Comparison of ENCODE assay signal across 32 cellular contexts in the genomic region with DNA sequence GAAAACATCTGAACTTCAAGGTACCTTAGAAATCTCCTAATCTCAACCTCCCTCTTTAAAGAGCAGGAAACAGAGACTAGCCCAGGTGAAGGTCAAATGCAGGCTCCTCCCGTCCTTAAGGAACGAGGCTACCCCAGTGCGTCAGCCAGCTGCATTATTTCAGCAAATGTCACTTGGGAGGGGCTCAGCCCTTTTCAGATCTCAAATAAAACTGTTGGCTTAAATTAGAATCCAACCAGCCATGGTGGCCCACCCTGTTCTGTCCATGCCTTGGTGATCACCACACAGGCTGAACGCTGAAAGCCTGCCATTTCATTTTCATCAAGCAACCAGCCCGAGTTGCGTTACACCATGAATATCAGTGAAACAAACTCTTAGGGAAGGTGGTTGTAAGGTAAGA. TPM values are rescaled to one million over a fixed set of nuclear protein-coding genes. Genes with fewer than 3 reads are reported as not detected.
DNase-seq lines count a peak whose midpoint lies in the region; ATAC-seq, FAIRE-seq and TF ChIP-seq lines count a peak whose summit lies in the region.
"Had no signal": no experiment of that assay in that cellular context is flagged by ENCODE, and none has a peak within 500 bp of the region (broad histone marks: within the 10 kb centered on the region; RNA-seq: fewer than 3 reads in every experiment).

No MANE protein-coding gene starts in this region.

- peak overlapping the region; percentile 28; the same call in 1 of the 2 replicates for H3K4me2 ChIP-seq in GM12878 (ENCODE audit: control insufficient read depth, insufficient read depth)
- H3K4me2 ChIP-seq: KMS-11, PC-9 had no signal

- H3K36me3 Mint-ChIP-seq in CD4-positive, CD25-positive, alpha-beta regulatory T cell, result peaks cover 33% of the 10 kb centered on the region
- peaks cover 0 to 28% (median 14%) of the 10 kb centered on the region in 3 donors for H3K36me3 Mint-ChIP-seq in CD8-positive, alpha-beta memory T cell

- H3K9ac ChIP-seq in GM12878 (ENCODE audit: control insufficient read depth, insufficient read depth, low read length), result no peak overlapping the region
- H3K9ac ChIP-seq: KMS-11 had no signal

- no peak for TF ChIP-seq CTCF in GM12878 (IDR thresholded peaks at IDR 0.05 in 2 of 3, conservative IDR thresholded peaks at IDR 0.05 in 1 of 3; ENCODE audit: control insufficient read depth in 2 of 3, extremely low read depth in 1 of 3, insufficient read depth in 1 of 3, low read depth in 3 of 3, low read length in 3 of 3)
- TF ChIP-seq CTCF in spleen (IDR thresholded peaks at IDR 0.05 in 8 of 11, conservative IDR thresholded peaks at IDR 0.05 in 3 of 11), result no peak
- no peak for TF ChIP-seq CTCF in omental fat pad (IDR thresholded peaks at IDR 0.05)

- no peaks in the 10 kb centered on the region for H3K27me3 Mint-ChIP-seq in CD4-positive, CD25-positive, alpha-beta regulatory T cell
- no peaks in the 10 kb centered on the region for H3K27me3 Mint-ChIP-seq in CD8-positive, alpha-beta memory T cell
- H3K27me3 Mint-ChIP-seq: activated naive CD4-positive, alpha-beta T cell treated with anti-CD3 and anti-CD28 coated beads, Interleukin-2, amount 50 U/mL, for 24 hours; effector memory CD8-positive, alpha-beta T cell had no signal

- ATAC-seq in CD4-positive, CD25-positive, alpha-beta regulatory T cell (ENCODE audit: low read depth in 2 of 2), result no peak
- ATAC-seq in GM12878 (no peak), omental fat pad (ENCODE audit: low FRiP score) (no peak), GM18511 (IDR thresholded peaks at IDR 0.05; ENCODE audit: unreplicated experiment) (no peak)
- ATAC-seq: effector memory CD8-positive, alpha-beta T cell; left cardiac atrium; right lobe of liver; Right ventricle myocardium inferior; SK-N-SH treated with all-trans-retinoic acid at 6 μM for 48 hours had no signal

- no peaks in the 10 kb centered on the region for H3K9me3 ChIP-seq in CD4-positive, CD25-positive, alpha-beta regulatory T cell (ENCODE audit: control insufficient read depth in 2 of 2, low read length in 2 of 2)
- no peaks in the 10 kb centered on the region for H3K9me3 ChIP-seq in CD8-positive, alpha-beta memory T cell (ENCODE audit: low read length)
- no peaks in the 10 kb centered on the region for H3K9me3 ChIP-seq in GM12878 (replicated peaks; ENCODE audit: control insufficient read depth, insufficient read depth, low read length)
- no peaks in the 10 kb centered on the region for H3K9me3 ChIP-seq in spleen
- H3K9me3 ChIP-seq: neutrophil, prostate gland, right lobe of liver, upper lobe of left lung had no signal

- intact Hi-C loops in GM12878 (cut with micrococcal nuclease; ENCODE audit: unreplicated experiment) (loop anchor here (10.0 kb wide), 2 partner anchors 185 to 355 kb away; partner anchors contain the start of gene DICER1), spleen (cut with DNase I; ENCODE audit: low total_unique reads) (no loop called here)

- no peaks in the 10 kb centered on the region for H3K27me3 ChIP-seq in CD4-positive, CD25-positive, alpha-beta regulatory T cell (ENCODE audit: control insufficient read depth, insufficient read depth, low read length)
- no peaks in the 10 kb centered on the region for H3K27me3 ChIP-seq in CD8-positive, alpha-beta memory T cell (ENCODE audit: insufficient read depth, low read length, poor library complexity, severe bottlenecking)
- H3K27me3 ChIP-seq in GM12878 (replicated peaks in 1 of 2; ENCODE audit: control insufficient read depth in 2 of 2, insufficient read depth in 2 of 2, low read length in 1 of 2) (no peaks in the 10 kb centered on the region), spleen (replicated peaks in 1 of 7) (no peaks in the 10 kb centered on the region)
- H3K27me3 ChIP-seq: cardiac muscle cell, neutrophil, right lobe of liver, upper lobe of left lung had no signal

- H3K9me3 Mint-ChIP-seq in CD4-positive, CD25-positive, alpha-beta regulatory T cell, result no peaks in the 10 kb centered on the region
- H3K9me3 Mint-ChIP-seq in CD8-positive, alpha-beta memory T cell, result no peaks in the 10 kb centered on the region
- H3K9me3 Mint-ChIP-seq: activated naive CD4-positive, alpha-beta T cell treated with anti-CD3 and anti-CD28 coated beads, Interleukin-2, amount 50 U/mL, for 24 hours; CD14-positive monocyte; effector memory CD8-positive, alpha-beta T cell; H9; immature natural killer cell; T-helper 1 cell treated with Interleukin-12 subunit alpha and Interleukin-12 subunit beta and Interleukin-4 antibody, amounts not matched to agents 30 μg/mL and 1 μg/mL, for 36 hours had no signal

- TF ChIP-seq EP300 in GM12878 (IDR thresholded peaks at IDR 0.05; ENCODE audit: borderline replicate concordance in 1 of 2, control insufficient read depth in 1 of 2, low read depth in 2 of 2, low read length in 2 of 2), result no peak

- WGBS in GM12878 (ENCODE audit: insufficient coverage, insufficient replicate concordance, low lambda C conversion rate, missing lambda C conversion rate), result 54% methylated on average over 6 of the region's 6 CpGs
- 73 to 87% (median 76%) methylated on average over 6 of the region's 6 CpGs for WGBS in spleen, 5 donors

- CTCF ChIA-PET in CD8-positive, alpha-beta memory T cell (lab: Charles Lee), result interaction anchor here (1.6 to 2.0 kb wide), 2 partner anchors 14 to 18 kb away, joined by 3 to 10 read pairs; no protein-coding TSS in a partner anchor
- CTCF ChIA-PET in GM12878 (lab: Yijun Ruan, JAX), result interaction anchor here (1.5 to 6.3 kb wide), 4 partner anchors 10 to 67 kb away, joined by 5 to 32 read pairs (median 18); no protein-coding TSS in a partner anchor

- DNase-seq in CD4-positive, CD25-positive, alpha-beta regulatory T cell, result no peak
- DNase-seq in CD8-positive, alpha-beta memory T cell, result no peak
- DNase-seq in GM12878 (ENCODE audit: low read depth, low spot score) (no peak), spleen (peak; percentile 19), omental fat pad (ENCODE audit: low spot score) (no peak), SHP77 (lab: John Stamatoyannopoulos, UW) (no peak)
- DNase-seq: activated CD4-positive, alpha-beta T cell treated with anti-CD3 and anti-CD28 coated beads, Interleukin-2, amount 50 U/mL, for 48 hours; cortex of kidney; effector memory CD8-positive, alpha-beta T cell; erythroblast; H9; immature natural killer cell; left cardiac atrium; mesenchymal stem cell; NCI-H1930; NCI-H526 treated with DMSO at 0.1 percent for 48 hours; PC-9; right lobe of liver; stimulated activated CD4-positive, alpha-beta T cell treated with anti-CD3 and anti-CD28 coated beads, Interleukin-12 subunit alpha, Interleukin-12 subunit beta, amount 100 ng/mL, for 4 hours; stimulated activated CD4-positive, alpha-beta T cell treated with anti-CD3 and anti-CD28 coated beads, Interleukin-4, amount 100 ng/mL, for 1 hour; upper lobe of left lung had no signal

- H3K79me2 ChIP-seq in GM12878 (ENCODE audit: control insufficient read depth, insufficient read depth, low read length), result peaks cover 85% of the 10 kb centered on the region

- H2AFZ ChIP-seq in GM12878 (ENCODE audit: control insufficient read depth, low read depth, low read length), result no peak overlapping the region
- H2AFZ ChIP-seq: PC-9 had no signal

- peaks cover 30% of the 10 kb centered on the region for H3K36me3 ChIP-seq in CD4-positive, CD25-positive, alpha-beta regulatory T cell (ENCODE audit: control insufficient read depth, insufficient read depth, low read length)
- no peaks in the 10 kb centered on the region for H3K36me3 ChIP-seq in CD8-positive, alpha-beta memory T cell (ENCODE audit: insufficient read depth, low read length)
- peaks cover 4 to 5% of the 10 kb centered on the region in 2 experiments; a peak in 3 of 4 replicates for H3K36me3 ChIP-seq in GM12878 (ENCODE audit: control insufficient read depth in 2 of 2, insufficient read depth in 2 of 2, low read length in 1 of 2)
- H3K36me3 ChIP-seq in spleen, result peaks cover 0 to 43% (median 0%) of the 10 kb centered on the region in 6 donors
- H3K36me3 ChIP-seq: cardiac muscle cell, neutrophil, prostate gland, right lobe of liver had no signal

- peaks cover 28 to 90% (median 59%) of the 10 kb centered on the region in 4 donors for H3K4me1 Mint-ChIP-seq in CD4-positive, CD25-positive, alpha-beta regulatory T cell
- peaks cover 62 to 88% (median 77%) of the 10 kb centered on the region in 3 donors for H3K4me1 Mint-ChIP-seq in CD8-positive, alpha-beta memory T cell
- H3K4me1 Mint-ChIP-seq: H9 had no signal

- BruUV-seq in GM12878 (replicated peaks; lab: Mats Ljungman, UMichigan), result no TSS peak

- in situ Hi-C loops in GM12878 (cut with MboI), result no loop called here

- H3K27ac Mint-ChIP-seq in CD4-positive, CD25-positive, alpha-beta regulatory T cell, result peak overlapping the region; percentile 14 to 72 (median 20)
- H3K27ac Mint-ChIP-seq in CD8-positive, alpha-beta memory T cell, result peak overlapping the region in 6 of 8 donors; percentile 25 to 89 (median 60)
- H3K27ac Mint-ChIP-seq: H9 had no signal

- H3K4me1 ChIP-seq in CD4-positive, CD25-positive, alpha-beta regulatory T cell (ENCODE audit: control insufficient read depth, insufficient read depth, low read length, poor library complexity, severe bottlenecking), result peaks cover 70% of the 10 kb centered on the region
- peaks cover 62% of the 10 kb centered on the region for H3K4me1 ChIP-seq in CD8-positive, alpha-beta memory T cell (ENCODE audit: insufficient read depth, low read length)
- H3K4me1 ChIP-seq in GM12878 (ENCODE audit: control insufficient read depth, insufficient read depth, low read length) (peaks cover 38% of the 10 kb centered on the region), spleen (peaks cover 28 to 100% (median 70%) of the 10 kb centered on the region in 6 donors)
- H3K4me1 ChIP-seq: prostate gland had no signal

- H4K20me1 ChIP-seq in GM12878 (ENCODE audit: control insufficient read depth, insufficient read depth), result no peaks in the 10 kb centered on the region

- SMC1A ChIA-PET in GM12878 (lab: Charles Lee; ENCODE audit: uncharacterized antibody, unreplicated experiment), result interaction anchor here (1.0 to 12.0 kb wide), 2 partner anchors 12 to 18 kb away, joined by 3 to 107 read pairs; no protein-coding TSS in a partner anchor

- RAD21 ChIA-PET in GM12878 (lab: Charles Lee; ENCODE audit: unreplicated experiment), result no interaction called here

- H3K4me3 Mint-ChIP-seq in CD4-positive, CD25-positive, alpha-beta regulatory T cell, result peak overlapping the region in 2 of 4 donors; percentile 55 to 68
- H3K4me3 Mint-ChIP-seq in CD8-positive, alpha-beta memory T cell, result no peak overlapping the region
- H3K4me3 Mint-ChIP-seq: activated naive CD4-positive, alpha-beta T cell treated with anti-CD3 and anti-CD28 coated beads, Interleukin-2, amount 50 U/mL, for 24 hours; CD14-positive monocyte; effector memory CD8-positive, alpha-beta T cell; H9; immature natural killer cell; T-helper 1 cell treated with Interleukin-12 subunit alpha and Interleukin-12 subunit beta and Interleukin-4 antibody, amounts not matched to agents 30 μg/mL and 1 μg/mL, for 36 hours had no signal

- no peak for TF ChIP-seq POLR2A in GM12878 (IDR thresholded peaks at IDR 0.05; ENCODE audit: low read depth, low read length)
- TF ChIP-seq POLR2A in spleen (IDR thresholded peaks at IDR 0.05), result no peak

- no peak for TF ChIP-seq RAD21 in GM12878 (IDR thresholded peaks at IDR 0.05; ENCODE audit: insufficient read depth, low read depth, low read length)

- POLR2A ChIA-PET in CD8-positive, alpha-beta memory T cell (lab: Charles Lee), result no interaction called here
- POLR2A ChIA-PET in GM12878 (lab: Charles Lee), result interaction anchor here (6.2 to 17.4 kb wide), 2 partner anchors 6 to 15 kb away, joined by 58 to 276 read pairs; partner anchors contain the start of gene SYNE3

- H3K27ac ChIP-seq in CD4-positive, CD25-positive, alpha-beta regulatory T cell (ENCODE audit: insufficient read depth, low read length, poor library complexity, severe bottlenecking), result peak overlapping the region; percentile 1
- no peak overlapping the region for H3K27ac ChIP-seq in CD8-positive, alpha-beta memory T cell (ENCODE audit: low read depth, low read length)
- H3K27ac ChIP-seq in GM12878 (ENCODE audit: control insufficient read depth, insufficient read depth), result no peak overlapping the region
- no peak overlapping the region for H3K27ac ChIP-seq in spleen
- H3K27ac ChIP-seq: cardiac muscle cell, KMS-11, neutrophil, PC-9, prostate gland, right lobe of liver, upper lobe of left lung had no signal

- H3K4me3 ChIP-seq in CD4-positive, CD25-positive, alpha-beta regulatory T cell (ENCODE audit: low read depth, low read length), result no peak overlapping the region
- no peak overlapping the region for H3K4me3 ChIP-seq in CD8-positive, alpha-beta memory T cell (ENCODE audit: low read length)
- no peak overlapping the region for H3K4me3 ChIP-seq in GM12878
- no peak overlapping the region for H3K4me3 ChIP-seq in spleen
- H3K4me3 ChIP-seq: cardiac muscle cell, PC-9, prostate gland, right lobe of liver, upper lobe of left lung had no signal

- no peak for FAIRE-seq in GM12878 (lab: Jason Lieb, UNC)
- FAIRE-seq: TTC549 had no signal

RNA-seq across cellular contexts. Expression of gene SYNE3, which starts 6.9 kb away (rescaled TPM):
- total RNA-seq in CD4-positive, CD25-positive, alpha-beta regulatory T cell, result 71.7 TPM
- 1 to 10 TPM; 2.7 to 6.5 (median 4.1) TPM for polyA plus RNA-seq in CD4-positive, CD25-positive, alpha-beta regulatory T cell
- total RNA-seq in CD8-positive, alpha-beta memory T cell, result 10 to 100 TPM; 37.6 to 39.7 TPM
- polyA plus RNA-seq in CD8-positive, alpha-beta memory T cell, result 4.3 TPM
- total RNA-seq in GM12878 (2013; cell fraction: nucleolus; rRNA removed), result 85.2 and 87.1 TPM in 2 replicates
- total RNA-seq in GM12878 (2014; rRNA removed), result 18.5 and 20.0 TPM in 2 replicates
- total RNA-seq in GM12878 (2014; rRNA removed; fragmentation: Illumina TruSeq; extraction: Trizol), result 16.2 and 16.7 TPM in 2 replicates
- 40.0 and 44.1 TPM in 2 replicates for total RNA-seq in GM12878 (2021)
- 3.2 TPM for polyA plus RNA-seq in GM12878 (2011; ENCODE audit: low read depth)
- 9.2 and 13.7 TPM in 2 replicates for polyA plus RNA-seq in GM12878 (2011; rRNA removed)
- polyA plus RNA-seq in GM12878 (2011; cell fraction: cytosol; rRNA removed), result 8.8 and 9.1 TPM in 2 replicates
- polyA plus RNA-seq in GM12878 (2011; cell fraction: nucleus; rRNA removed), result 35.2 and 47.8 TPM in 2 replicates
- 5.3 and 5.8 TPM in 2 replicates for polyA plus RNA-seq in GM12878 (2012)
- 11.4 and 12.9 TPM in 2 replicates for polyA plus RNA-seq in GM12878 (2014; fragmentation: Illumina TruSeq; extraction: Trizol)
- polyA plus RNA-seq in GM12878 (2014; fragmentation: Nextera tagmentation; extraction: Ambion mirVana), result 1 to 10 TPM; 1.4 TPM
- polyA plus RNA-seq in GM12878 (2014; rRNA removed), result 16.3 and 17.2 TPM in 2 replicates
- 10 to 100 TPM; 11.6 to 13.0 TPM for polyA plus RNA-seq in GM12878 (2016; fragmentation: Nextera tagmentation; extraction: Ambion mirVana)
- polyA minus RNA-seq in GM12878 (2011; rRNA and poly(A)+ RNA removed), result 23.6 and 27.6 TPM in 2 replicates
- polyA minus RNA-seq in GM12878 (2011; cell fraction: cytosol; rRNA and poly(A)+ RNA removed), result 11.1 and 11.3 TPM in 2 replicates
- 21.9 and 38.7 TPM in 2 replicates for polyA minus RNA-seq in GM12878 (2011; cell fraction: nucleus; rRNA and poly(A)+ RNA removed)
- 10 to 100 TPM; 26.8 to 34.5 (median 28.9) TPM for total RNA-seq in spleen
- polyA plus RNA-seq in spleen, result 1 to 10 TPM; 1.4 to 5.2 (median 1.8) TPM
- total RNA-seq in omental fat pad, result 100 to 1,000 TPM in 1 of 4 donors, 10 to 100 TPM in 3; 46.9 to 109 (median 88.6) TPM

RNA-seq across cellular contexts. Expression of gene GLRX5, which starts 25.3 kb away (rescaled TPM):
- total RNA-seq in CD4-positive, CD25-positive, alpha-beta regulatory T cell, result 18.1 TPM
- polyA plus RNA-seq in CD4-positive, CD25-positive, alpha-beta regulatory T cell, result 10 to 100 TPM; 54.2 to 71.9 (median 56.6) TPM
- 10 to 100 TPM; 52.9 to 54.6 TPM for total RNA-seq in CD8-positive, alpha-beta memory T cell
- 72.9 TPM for polyA plus RNA-seq in CD8-positive, alpha-beta memory T cell
- total RNA-seq in GM12878 (2013; cell fraction: nucleolus; rRNA removed), result 4.1 and 4.4 TPM in 2 replicates
- total RNA-seq in GM12878 (2014; rRNA removed) (60.4 and 66.9 TPM in 2 replicates), GM12878 (2014; rRNA removed; fragmentation: Illumina TruSeq; extraction: Trizol) (57.9 and 58.5 TPM in 2 replicates), GM12878 (2021) (48.2 and 53.8 TPM in 2 replicates), spleen (10 to 100 TPM; 18.2 to 48.4 (median 24.6) TPM), omental fat pad (10 to 100 TPM; 25.5 to 36.8 (median 27.2) TPM)
- polyA plus RNA-seq in GM12878 (2011; ENCODE audit: low read depth), result 38.1 TPM
- polyA plus RNA-seq in GM12878 (2011; rRNA removed) (60.9 and 71.4 TPM in 2 replicates), GM12878 (2014; fragmentation: Illumina TruSeq; extraction: Trizol) (71.2 and 82.5 TPM in 2 replicates), GM12878 (2014; fragmentation: Nextera tagmentation; extraction: Ambion mirVana) (10 to 100 TPM; 13.7 to 28.8 TPM), GM12878 (2014; rRNA removed) (53.0 and 56.8 TPM in 2 replicates), GM12878 (2016; fragmentation: Nextera tagmentation; extraction: Ambion mirVana) (100 to 1,000 TPM in 1 of 2 experiments, 10 to 100 TPM in 1; 12.8 to 139 TPM), spleen (10 to 100 TPM; 24.4 to 37.3 (median 34.0) TPM)
- polyA plus RNA-seq in GM12878 (2011; cell fraction: cytosol; rRNA removed), result 23.4 and 28.6 TPM in 2 replicates
- polyA plus RNA-seq in GM12878 (2011; cell fraction: nucleus; rRNA removed), result 11.2 and 13.0 TPM in 2 replicates
- 30.1 and 36.5 TPM in 2 replicates for polyA plus RNA-seq in GM12878 (2012)
- 13.3 and 15.7 TPM in 2 replicates for polyA minus RNA-seq in GM12878 (2011; rRNA and poly(A)+ RNA removed)
- polyA minus RNA-seq in GM12878 (2011; cell fraction: cytosol; rRNA and poly(A)+ RNA removed), result 8.0 and 9.5 TPM in 2 replicates
- polyA minus RNA-seq in GM12878 (2011; cell fraction: nucleus; rRNA and poly(A)+ RNA removed), result 3.6 and 7.3 TPM in 2 replicates
